8 cellular contexts compared by ENCODE assay signal in genomic region chr3:197959500-197959890, GRCh38. TPM values are rescaled to one million over a fixed set of nuclear protein-coding genes. Genes with fewer than 3 reads are reported as not detected.
A peak's percentile ranks its signal among the peaks of the same experiment; 100 is the strongest.
DNase-seq lines count a peak whose midpoint lies in the region; ATAC-seq and TF ChIP-seq lines count a peak whose summit lies in the region.

No MANE protein-coding gene starts in this region.

- BruUV-seq in HCT116 (replicated peaks; lab: Mats Ljungman, UMichigan), result TSS peak; percentile 89

- H3K4me3 ChIP-seq in HCT116 (replicated peaks in 1 of 2; ENCODE audit: low read depth in 1 of 2, low read length in 2 of 2), result peak overlapping the region; percentile 78 to 83
- peak overlapping the region; percentile 13 for H3K4me3 ChIP-seq in hepatocyte
- peak overlapping the region; percentile 72 for H3K4me3 ChIP-seq in smooth muscle cell

- intact Hi-C loops in HCT116 (cut with micrococcal nuclease), result no loop called here
- intact Hi-C loops in activated CD4-positive, alpha-beta memory T cell treated with anti-CD3 and anti-CD28 coated beads for 36 hours (cut with micrococcal nuclease), result no loop called here

- H3K4me2 ChIP-seq in HCT116 (ENCODE audit: low read length), result peak overlapping the region; percentile 94
- peak overlapping the region; percentile 90 for H3K4me2 ChIP-seq in hepatocyte
- H3K4me2 ChIP-seq in smooth muscle cell, result peak overlapping the region; percentile 87

- H3K79me2 ChIP-seq in HCT116 (ENCODE audit: insufficient read depth, low read length), result peaks cover 12% of the 10 kb centered on the region; the same call in 1 of the 2 replicates
- H3K79me2 ChIP-seq in hepatocyte, result peaks cover under 1% of the 10 kb centered on the region
- no peaks in the 10 kb centered on the region for H3K79me2 ChIP-seq in smooth muscle cell (ENCODE audit: low read depth)

- TF ChIP-seq POLR2A in HCT116 (IDR thresholded peaks at IDR 0.05; ENCODE audit: borderline replicate concordance, extremely low read depth, insufficient read depth, insufficient read length), result no peak

- TF ChIP-seq CTCF in HCT116 (IDR thresholded peaks at IDR 0.05 in 2 of 3, conservative IDR thresholded peaks at IDR 0.05 in 1 of 3; ENCODE audit: borderline replicate concordance in 1 of 3, insufficient read depth in 1 of 3, low read depth in 2 of 3, low read length in 2 of 3) (no peak), hepatocyte (IDR thresholded peaks at IDR 0.05; ENCODE audit: poor library complexity) (no peak), smooth muscle cell (IDR thresholded peaks at IDR 0.05; ENCODE audit: borderline replicate concordance, insufficient read depth, poor library complexity, severe bottlenecking) (no peak)

- DNase-seq in HCT116 (ENCODE audit: low read depth, low spot score) (no peak), hepatocyte (ENCODE audit: low spot score) (no peak), smooth muscle cell (lab: John Stamatoyannopoulos, UW; ENCODE audit: unreplicated experiment) (no peak), mesenteric fat pad (ENCODE audit: low spot score) (no peak), AG20443 (ENCODE audit: low spot score) (no peak)
- DNase-seq in activated CD4-positive, alpha-beta memory T cell treated with anti-CD3 and anti-CD28 coated beads for 36 hours, result no peak
- DNase-seq in activated effector memory CD4-positive, alpha-beta T cell treated with Interleukin-2 at 50 U/mL for 16 hours, result no peak

- H4K20me1 ChIP-seq in HCT116 (ENCODE audit: insufficient read depth) (peaks cover 18% of the 10 kb centered on the region; the same call in 1 of the 2 replicates), hepatocyte (ENCODE audit: insufficient read depth, poor library complexity, severe bottlenecking) (peaks cover 10% of the 10 kb centered on the region), smooth muscle cell (ENCODE audit: low read depth) (peaks cover 17% of the 10 kb centered on the region)

- ATAC-seq in HCT116 (no peak), HG02759 (IDR thresholded peaks at IDR 0.05; ENCODE audit: unreplicated experiment) (no peak)

- peak overlapping the region; percentile 86 for H3K4me3 Mint-ChIP-seq in activated CD4-positive, alpha-beta memory T cell treated with anti-CD3 and anti-CD28 coated beads for 36 hours

- TF ChIP-seq RAD21 in HCT116 (IDR thresholded peaks at IDR 0.05; ENCODE audit: low read depth), result no peak

- H3K4me1 ChIP-seq in HCT116 (ENCODE audit: control insufficient read depth in 1 of 2, insufficient read depth in 2 of 2, low read length in 2 of 2) (peaks cover 13 to 31% of the 10 kb centered on the region in 2 experiments), hepatocyte (ENCODE audit: insufficient read depth) (peaks cover 5% of the 10 kb centered on the region), smooth muscle cell (ENCODE audit: low read depth) (peaks cover 15% of the 10 kb centered on the region)

- peaks cover 30% of the 10 kb centered on the region for H3K36me3 Mint-ChIP-seq in activated CD4-positive, alpha-beta memory T cell treated with anti-CD3 and anti-CD28 coated beads for 36 hours

- H3K9me3 ChIP-seq in HCT116 (ENCODE audit: control insufficient read depth in 1 of 2, insufficient read depth in 1 of 2, low read depth in 1 of 2, low read length in 2 of 2) (no peaks in the 10 kb centered on the region), hepatocyte (ENCODE audit: low read depth) (no peaks in the 10 kb centered on the region), smooth muscle cell (replicated peaks; ENCODE audit: low read depth) (no peaks in the 10 kb centered on the region)

- H3K9ac ChIP-seq in HCT116 (ENCODE audit: low read length), result peak overlapping the region; percentile 22
- H3K9ac ChIP-seq in smooth muscle cell (ENCODE audit: low read depth), result peak overlapping the region; percentile 39

- peaks cover 46% of the 10 kb centered on the region for H3F3A ChIP-seq in smooth muscle cell (ENCODE audit: low read depth)

- CTCF ChIA-PET in HCT116 (lab: Charles Lee), result no interaction called here
- CTCF ChIA-PET in activated CD4-positive, alpha-beta memory T cell treated with anti-CD3 and anti-CD28 coated beads for 36 hours (lab: Charles Lee), result interaction anchor here (0.6 to 2.2 kb wide), 3 partner anchors 9 to 121 kb away, joined by 3 to 11 read pairs (median 4); no protein-coding TSS in a partner anchor

- H3K27me3 ChIP-seq in HCT116 (ENCODE audit: insufficient read depth, low read length) (no peaks in the 10 kb centered on the region), hepatocyte (no peaks in the 10 kb centered on the region), smooth muscle cell (ENCODE audit: low read depth) (no peaks in the 10 kb centered on the region)

- no peaks in the 10 kb centered on the region for H3K9me2 ChIP-seq in HCT116 (ENCODE audit: insufficient read depth)
- H3K9me2 ChIP-seq in hepatocyte (replicated peaks; ENCODE audit: insufficient read depth), result no peaks in the 10 kb centered on the region

- peak overlapping the region; percentile 97 for H3K27ac Mint-ChIP-seq in activated CD4-positive, alpha-beta memory T cell treated with anti-CD3 and anti-CD28 coated beads for 36 hours

- H3K36me3 ChIP-seq in HCT116 (ENCODE audit: control insufficient read depth in 1 of 2, insufficient read depth in 2 of 2, low read length in 2 of 2), result peaks cover 18% of the 10 kb centered on the region in 2 experiments; a peak in 3 of 4 replicates
- H3K36me3 ChIP-seq in hepatocyte (replicated peaks; ENCODE audit: insufficient read depth, low read depth), result no peaks in the 10 kb centered on the region
- H3K36me3 ChIP-seq in smooth muscle cell (ENCODE audit: low read depth), result no peaks in the 10 kb centered on the region

- H3K27ac ChIP-seq in HCT116 (ENCODE audit: low read depth, low read length), result peak overlapping the region; percentile 21; the same call in 1 of the 2 replicates
- peak overlapping the region; percentile 61 for H3K27ac ChIP-seq in hepatocyte
- peak overlapping the region; percentile 86 for H3K27ac ChIP-seq in smooth muscle cell (ENCODE audit: low read depth)

- POLR2A ChIA-PET in HCT116 (lab: Charles Lee), result no interaction called here
- POLR2A ChIA-PET in activated CD4-positive, alpha-beta memory T cell treated with anti-CD3 and anti-CD28 coated beads for 36 hours (lab: Charles Lee), result interaction anchor here (0.6 to 2.2 kb wide), 2 partner anchors 9 to 98 kb away, joined by 4 to 14 read pairs; partner anchors contain the start of gene RPL35A

- H3K9me3 Mint-ChIP-seq in activated CD4-positive, alpha-beta memory T cell treated with anti-CD3 and anti-CD28 coated beads for 36 hours, result no peaks in the 10 kb centered on the region

- 66% methylated on average over 6 of the region's 6 CpGs for WGBS in hepatocyte (ENCODE audit: low lambda C conversion rate, missing lambda C conversion rate)
- 65% methylated on average over 6 of the region's 6 CpGs for WGBS in smooth muscle cell (ENCODE audit: low lambda C conversion rate)

- H3K4me1 Mint-ChIP-seq in activated CD4-positive, alpha-beta memory T cell treated with anti-CD3 and anti-CD28 coated beads for 36 hours (ENCODE audit: low read depth), result peaks cover 57% of the 10 kb centered on the region

- no peaks in the 10 kb centered on the region for H3K27me3 Mint-ChIP-seq in activated CD4-positive, alpha-beta memory T cell treated with anti-CD3 and anti-CD28 coated beads for 36 hours

- RAD21 ChIA-PET in HCT116 (lab: Charles Lee; ENCODE audit: low non-redundant PET in 1 of 2, low total read pairs in 2 of 2, uncharacterized antibody in 2 of 2, unreplicated experiment in 2 of 2), result no interaction called here

- no peak overlapping the region for H2AFZ ChIP-seq in HCT116 (ENCODE audit: low read depth, low read length, poor library complexity, severe bottlenecking)
- peak overlapping the region; percentile 67 for H2AFZ ChIP-seq in hepatocyte
- peak overlapping the region; percentile 49 for H2AFZ ChIP-seq in smooth muscle cell (ENCODE audit: low read depth)

TF ChIP-seq in HCT116, 20 proteins besides CTCF, POLR2A, EP300 and RAD21:
- no peak for TF ChIP-seq POLR2AphosphoS5 (IDR thresholded peaks at IDR 0.05; ENCODE audit: low read depth, low read length)
- TF ChIP-seq REST (IDR thresholded peaks at IDR 0.05; ENCODE audit: low read depth), result no peak
- no peak for TF ChIP-seq EZH2phosphoT487 (IDR thresholded peaks at IDR 0.05; ENCODE audit: borderline replicate concordance)

RNA-seq across cellular contexts. Expression of gene LMLN, which starts 0.5 kb away (rescaled TPM):
- total RNA-seq in HCT116 (2021; ENCODE audit: unreplicated experiment), result 7.2 TPM
- polyA plus RNA-seq in HCT116 (2012), result 2.9 and 3.5 TPM in 2 replicates
- 1 to 10 TPM; 3.6 to 3.8 TPM for total RNA-seq in activated CD4-positive, alpha-beta memory T cell treated with anti-CD3 and anti-CD28 coated beads for 36 hours
- total RNA-seq in hepatocyte, result 2.6 and 4.5 TPM in 2 replicates
- 1.4 and 4.3 TPM in 2 replicates for polyA plus RNA-seq in hepatocyte
- total RNA-seq in smooth muscle cell, result 5.0 and 7.8 TPM in 2 replicates
- 2.1 and 3.7 TPM in 2 replicates for polyA plus RNA-seq in smooth muscle cell
- 4.4 TPM for total RNA-seq in mesenteric fat pad

RNA-seq across cellular contexts. Expression of gene RPL35A, which starts 9.5 kb away (rescaled TPM):
- total RNA-seq in HCT116 (2021; ENCODE audit: unreplicated experiment) (1,465 TPM), hepatocyte (743 and 1,122 TPM in 2 replicates), smooth muscle cell (969 and 1,156 TPM in 2 replicates), mesenteric fat pad (680 TPM)
- 1,622 and 1,968 TPM in 2 replicates for polyA plus RNA-seq in HCT116 (2012)
- 1,000 to 10,000 TPM; 1,575 to 1,587 TPM for total RNA-seq in activated CD4-positive, alpha-beta memory T cell treated with anti-CD3 and anti-CD28 coated beads for 36 hours
- polyA plus RNA-seq in hepatocyte (693 and 715 TPM in 2 replicates), smooth muscle cell (778 and 854 TPM in 2 replicates)

Comparison
In these comparisons a context has a peak if more than half of its experiments do, and no peak if none do; other contexts are left out.
1. H3K27ac ChIP-seq: peak in every context shown above with its lines; median percentile 86 in smooth muscle cell; 61 in hepatocyte; 21 in HCT116.
2. H3K4me3 ChIP-seq: peak in every context shown above with its lines; median percentile 80 in HCT116; 72 in smooth muscle cell; 13 in hepatocyte.